ENCODE assay signal across 29 cellular contexts in the genomic region with DNA sequence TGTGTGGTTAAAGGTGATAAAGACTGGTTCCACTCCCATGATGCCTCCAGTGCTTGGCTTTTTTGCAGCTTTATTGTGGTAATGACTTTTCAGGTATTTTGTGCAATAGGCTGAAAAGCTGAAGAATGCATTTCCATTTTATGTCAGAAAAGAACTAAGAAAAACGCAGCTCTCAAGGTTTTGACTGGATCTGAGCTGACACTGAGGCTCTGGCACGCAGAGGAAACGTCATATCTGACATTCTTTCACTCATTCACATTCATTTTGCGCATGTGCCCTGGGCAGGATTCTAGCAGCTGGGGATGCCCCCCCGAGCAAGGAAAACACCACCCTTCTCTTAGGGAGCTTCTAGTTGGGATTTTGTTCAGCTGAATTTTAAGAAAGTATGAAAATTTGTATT.
A peak's percentile ranks its signal among the peaks of the same experiment; 100 is the strongest.
DNase-seq lines count a peak whose midpoint lies in the region; ATAC-seq and TF ChIP-seq lines count a peak whose summit lies in the region.
"Had no signal": no experiment of that assay in that cellular context is flagged by ENCODE, and none has a peak within 500 bp of the region (broad histone marks: within the 10 kb centered on the region; RNA-seq: fewer than 3 reads in every experiment).

No MANE protein-coding gene starts in this region.

- no peak overlapping the region for H3K4ac ChIP-seq in trophoblast cell (ENCODE audit: low read depth, low read length)

- peak overlapping the region; percentile 16 for H2BK120ac ChIP-seq in trophoblast cell (ENCODE audit: insufficient read depth, low read length, poor library complexity)

- peaks cover 21% of the 10 kb centered on the region for H3K27me3 ChIP-seq in neural cell (ENCODE audit: insufficient read depth, low read depth, low read length)
- H3K27me3 ChIP-seq in trophoblast cell (ENCODE audit: insufficient read depth, low read length) = no peaks in the 10 kb centered on the region
- H3K27me3 ChIP-seq: BE2C had no signal

- H3K9me2 ChIP-seq in neural cell (ENCODE audit: insufficient read depth, low read length) = no peaks in the 10 kb centered on the region

- no peaks in the 10 kb centered on the region for H3K79me2 ChIP-seq in neural cell (replicated peaks; ENCODE audit: insufficient read depth, low read length)
- H3K79me2 ChIP-seq in trophoblast cell (ENCODE audit: control insufficient read depth, insufficient read depth, low read length, poor library complexity) = no peaks in the 10 kb centered on the region

- TF ChIP-seq RAD21 in neural cell (conservative IDR thresholded peaks at IDR 0.05) = no peak

- no peak overlapping the region for H4K8ac ChIP-seq in trophoblast cell (ENCODE audit: low read depth, low read length)

- peak overlapping the region; percentile 15 for H2BK12ac ChIP-seq in trophoblast cell (ENCODE audit: low read length)

- no CpG with 5 or more reads among the region's 5 CpGs for WGBS in trophoblast cell (ENCODE audit: extremely low coverage, insufficient coverage, insufficient read length)

- no peak overlapping the region for H4K12ac ChIP-seq in trophoblast cell (ENCODE audit: low read depth, low read length)

- H3K79me1 ChIP-seq in trophoblast cell (ENCODE audit: low read length) = peaks cover 13% of the 10 kb centered on the region

- H3K4me2 ChIP-seq in neural cell (ENCODE audit: low read length) (no peak overlapping the region), trophoblast cell (ENCODE audit: low read length) (no peak overlapping the region)
- H3K4me2 ChIP-seq: A549; BLaER1; BLaER1 treated with 17β-estradiol and CSF1 and Interleukin-3, amounts not matched to agents 10 nM and 100 nM had no signal

- H3K9ac ChIP-seq in neural cell (ENCODE audit: low read length) (no peak overlapping the region), trophoblast cell (ENCODE audit: low read length) (no peak overlapping the region)
- H3K9ac ChIP-seq: BLaER1; BLaER1 treated with 17β-estradiol and CSF1 and Interleukin-3, amounts not matched to agents 10 nM and 100 nM had no signal

- no peak overlapping the region for H2AFZ ChIP-seq in neural cell (ENCODE audit: low read depth, low read length)
- no peak overlapping the region for H2AFZ ChIP-seq in trophoblast cell (ENCODE audit: insufficient read depth, low read length, poor library complexity)

- H3F3A ChIP-seq in neural cell (ENCODE audit: insufficient read depth, low read length, poor library complexity, severe bottlenecking) = no peaks in the 10 kb centered on the region

- H3K4me3 ChIP-seq in neural cell (ENCODE audit: low read length) = no peak overlapping the region
- H3K4me3 ChIP-seq in trophoblast cell (ENCODE audit: low read depth, low read length) = no peak overlapping the region
- H3K4me3 ChIP-seq: A549; BLaER1; BLaER1 treated with 17β-estradiol and CSF1 and Interleukin-3, amounts not matched to agents 10 nM and 100 nM had no signal

- no peak for TF ChIP-seq CTCF in neural cell (IDR thresholded peaks at IDR 0.05; ENCODE audit: poor library complexity, severe bottlenecking)

- H3K27ac ChIP-seq in neural cell (ENCODE audit: low read length) = peak overlapping the region; percentile 10
- no peak overlapping the region for H3K27ac ChIP-seq in trophoblast cell (ENCODE audit: low read depth, low read length)
- H3K27ac ChIP-seq: 22Rv1; A549; BLaER1; BLaER1 treated with 17β-estradiol and CSF1 and Interleukin-3, amounts not matched to agents 10 nM and 100 nM; C4-2B had no signal

- H2BK5ac ChIP-seq in trophoblast cell (ENCODE audit: low read depth, low read length, poor library complexity) = no peak overlapping the region

- TF ChIP-seq EP300 in neural cell (conservative IDR thresholded peaks at IDR 0.05; ENCODE audit: poor library complexity, severe bottlenecking) = peak; percentile 77

- H3K14ac ChIP-seq in trophoblast cell (ENCODE audit: low read length) = no peak overlapping the region

- no peaks in the 10 kb centered on the region for H3K36me3 ChIP-seq in neural cell (ENCODE audit: insufficient read depth, low read length)
- no peaks in the 10 kb centered on the region for H3K36me3 ChIP-seq in trophoblast cell (ENCODE audit: control insufficient read depth in 1 of 2, insufficient read depth in 2 of 2, low read length in 2 of 2)
- H3K36me3 ChIP-seq: BE2C; BLaER1; BLaER1 treated with 17β-estradiol and CSF1 and Interleukin-3, amounts not matched to agents 10 nM and 100 nM had no signal

- H2AK5ac ChIP-seq in trophoblast cell (ENCODE audit: low read length) = no peak overlapping the region

- H3K23ac ChIP-seq in trophoblast cell (ENCODE audit: low read length) = no peak overlapping the region

- no peaks in the 10 kb centered on the region for H4K20me1 ChIP-seq in neural cell (ENCODE audit: insufficient read depth)
- H4K20me1 ChIP-seq: BLaER1; BLaER1 treated with 17β-estradiol and CSF1 and Interleukin-3, amounts not matched to agents 10 nM and 100 nM had no signal

- no peak for ATAC-seq in HG03521 (IDR thresholded peaks at IDR 0.05; ENCODE audit: unreplicated experiment)
- ATAC-seq: A549; CD8-positive, alpha-beta T cell had no signal

- H3K4me1 ChIP-seq in trophoblast cell (ENCODE audit: control insufficient read depth in 1 of 2, insufficient read depth in 2 of 2, low read length in 2 of 2) = peaks cover 4 to 8% of the 10 kb centered on the region in 2 experiments
- H3K4me1 ChIP-seq: A549, Caco-2 had no signal

- no peaks in the 10 kb centered on the region for H3K9me3 ChIP-seq in neural cell (ENCODE audit: low read length)
- peaks cover 1% of the 10 kb centered on the region for H3K9me3 ChIP-seq in trophoblast cell (ENCODE audit: insufficient read depth, low read depth, low read length)
- H3K9me3 ChIP-seq: A549; BE2C; BLaER1; BLaER1 treated with 17β-estradiol and CSF1 and Interleukin-3, amounts not matched to agents 10 nM and 100 nM; Caco-2 had no signal

- no peak overlapping the region for H4K91ac ChIP-seq in trophoblast cell (ENCODE audit: low read depth, low read length)

- H3K18ac ChIP-seq in trophoblast cell (ENCODE audit: low read length) = no peak overlapping the region

- peak; percentile 21 to 64 for DNase-seq in trophoblast cell
- no peak for DNase-seq in activated effector memory CD4-positive, alpha-beta T cell treated with anti-CD3 and anti-CD28 coated beads, Interleukin-2, amount 50 U/mL, for 16 hours
- DNase-seq: 8988T; ACHN; AML-193; BE2C; C1 segment of cervical spinal cord; Caco-2; Calu3; CD4-positive, alpha-beta memory T cell; CD4-positive, alpha-beta T cell; CD4-positive, CD25-positive, alpha-beta regulatory T cell; CD8-positive, alpha-beta memory T cell; CD8-positive, alpha-beta T cell; COR-L47; DMS 273 treated with DMSO at 0.1 percent for 48 hours; DMS153; DMS53; DMS79; DMS79 treated with DMSO at 0.1 percent for 48 hours; DND-41; EL had no signal

TF ChIP-seq in neural cell, 6 proteins besides CTCF, POLR2A, EP300 and RAD21:
- TF ChIP-seq, protein P1, sequence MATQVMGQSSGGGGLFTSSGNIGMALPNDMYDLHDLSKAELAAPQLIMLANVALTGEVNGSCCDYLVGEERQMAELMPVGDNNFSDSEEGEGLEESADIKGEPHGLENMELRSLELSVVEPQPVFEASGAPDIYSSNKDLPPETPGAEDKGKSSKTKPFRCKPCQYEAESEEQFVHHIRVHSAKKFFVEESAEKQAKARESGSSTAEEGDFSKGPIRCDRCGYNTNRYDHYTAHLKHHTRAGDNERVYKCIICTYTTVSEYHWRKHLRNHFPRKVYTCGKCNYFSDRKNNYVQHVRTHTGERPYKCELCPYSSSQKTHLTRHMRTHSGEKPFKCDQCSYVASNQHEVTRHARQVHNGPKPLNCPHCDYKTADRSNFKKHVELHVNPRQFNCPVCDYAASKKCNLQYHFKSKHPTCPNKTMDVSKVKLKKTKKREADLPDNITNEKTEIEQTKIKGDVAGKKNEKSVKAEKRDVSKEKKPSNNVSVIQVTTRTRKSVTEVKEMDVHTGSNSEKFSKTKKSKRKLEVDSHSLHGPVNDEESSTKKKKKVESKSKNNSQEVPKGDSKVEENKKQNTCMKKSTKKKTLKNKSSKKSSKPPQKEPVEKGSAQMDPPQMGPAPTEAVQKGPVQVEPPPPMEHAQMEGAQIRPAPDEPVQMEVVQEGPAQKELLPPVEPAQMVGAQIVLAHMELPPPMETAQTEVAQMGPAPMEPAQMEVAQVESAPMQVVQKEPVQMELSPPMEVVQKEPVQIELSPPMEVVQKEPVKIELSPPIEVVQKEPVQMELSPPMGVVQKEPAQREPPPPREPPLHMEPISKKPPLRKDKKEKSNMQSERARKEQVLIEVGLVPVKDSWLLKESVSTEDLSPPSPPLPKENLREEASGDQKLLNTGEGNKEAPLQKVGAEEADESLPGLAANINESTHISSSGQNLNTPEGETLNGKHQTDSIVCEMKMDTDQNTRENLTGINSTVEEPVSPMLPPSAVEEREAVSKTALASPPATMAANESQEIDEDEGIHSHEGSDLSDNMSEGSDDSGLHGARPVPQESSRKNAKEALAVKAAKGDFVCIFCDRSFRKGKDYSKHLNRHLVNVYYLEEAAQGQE (IDR thresholded peaks at IDR 0.05; ENCODE audit: borderline replicate concordance) = no peak
- TF ChIP-seq TAF1 (IDR thresholded peaks at IDR 0.05; ENCODE audit: low read depth) (no peak), SMC3 (conservative IDR thresholded peaks at IDR 0.05; ENCODE audit: poor library complexity) (no peak), EZH2 (IDR thresholded peaks at IDR 0.05; ENCODE audit: borderline replicate concordance, insufficient read depth, low read length, poor library complexity, severe bottlenecking) (no peak), POLR2AphosphoS5 (IDR thresholded peaks at IDR 0.05) (peak; percentile 37)
